In the genomic region with DNA sequence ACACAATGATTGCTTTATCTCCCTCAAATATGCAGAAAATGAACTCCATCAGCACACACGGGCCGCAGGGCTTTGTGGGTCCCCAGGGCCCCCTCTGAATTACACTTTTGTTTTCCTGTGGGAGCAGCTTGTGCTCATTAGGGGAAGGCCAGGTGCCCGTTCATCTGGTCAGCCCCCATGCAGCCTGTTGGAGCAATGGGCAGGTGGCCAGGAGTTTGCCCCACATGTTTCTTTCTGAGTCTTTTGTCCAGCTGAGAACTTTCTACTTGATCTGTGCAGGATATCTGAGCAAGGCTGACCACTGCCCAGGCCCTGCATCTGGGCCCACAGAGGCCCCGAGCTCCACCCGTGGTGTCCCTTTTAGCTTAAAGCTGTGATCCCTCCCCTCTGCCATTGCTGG, we compare ENCODE assay signal across 1 cellular context.
TF ChIP-seq lines count a peak whose summit lies in the region.

No MANE protein-coding gene starts in this region.

TF ChIP-seq in HepG2, 621 proteins besides CTCF, POLR2A, EP300 and RAD21:
- TF ChIP-seq ZNF501 (CRISPR knock-in tag; IDR thresholded peaks at IDR 0.05), result no peak
- TF ChIP-seq ZNF451 (CRISPR knock-in tag; IDR thresholded peaks at IDR 0.05), result no peak
- TF ChIP-seq PCBP1 (IDR thresholded peaks at IDR 0.05; ENCODE audit: borderline replicate concordance, low read depth, low read length), result no peak
- TF ChIP-seq, protein P1, sequence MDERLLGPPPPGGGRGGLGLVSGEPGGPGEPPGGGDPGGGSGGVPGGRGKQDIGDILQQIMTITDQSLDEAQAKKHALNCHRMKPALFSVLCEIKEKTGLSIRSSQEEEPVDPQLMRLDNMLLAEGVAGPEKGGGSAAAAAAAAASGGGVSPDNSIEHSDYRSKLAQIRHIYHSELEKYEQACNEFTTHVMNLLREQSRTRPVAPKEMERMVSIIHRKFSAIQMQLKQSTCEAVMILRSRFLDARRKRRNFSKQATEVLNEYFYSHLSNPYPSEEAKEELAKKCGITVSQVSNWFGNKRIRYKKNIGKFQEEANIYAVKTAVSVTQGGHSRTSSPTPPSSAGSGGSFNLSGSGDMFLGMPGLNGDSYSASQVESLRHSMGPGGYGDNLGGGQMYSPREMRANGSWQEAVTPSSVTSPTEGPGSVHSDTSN (CRISPR knock-in tag; IDR thresholded peaks at IDR 0.05), result no peak
- TF ChIP-seq MNT (IDR thresholded peaks at IDR 0.05), result peak; percentile 21; the same call in 1 of the 2 replicates
- no peak for TF ChIP-seq ZNF569 (CRISPR knock-in tag; IDR thresholded peaks at IDR 0.05; ENCODE audit: borderline replicate concordance)
- no peak for TF ChIP-seq HOXA5 (CRISPR knock-in tag; IDR thresholded peaks at IDR 0.05)
